ENCODE assay signal across 20 cellular contexts in genomic region chr5:163619951-163620350, GRCh38.
A peak's percentile ranks its signal among the peaks of the same experiment; 100 is the strongest.
DNase-seq lines count a peak whose midpoint lies in the region; ATAC-seq and TF ChIP-seq lines count a peak whose summit lies in the region.
"Had no signal": no experiment of that assay in that cellular context is flagged by ENCODE, and none has a peak within 500 bp of the region (broad histone marks: within the 10 kb centered on the region; RNA-seq: fewer than 3 reads in every experiment).

No MANE protein-coding gene starts in this region.

- H3K27ac Mint-ChIP-seq in nephron progenitor cell: peak overlapping the region; percentile 1
- H3K27ac Mint-ChIP-seq: CD4-positive, alpha-beta memory T cell; HFFc6 had no signal

- no peaks in the 10 kb centered on the region for H3K36me3 Mint-ChIP-seq in nephron progenitor cell (ENCODE audit: low read depth)
- H3K36me3 Mint-ChIP-seq: CD4-positive, alpha-beta memory T cell had no signal

- peaks cover 15% of the 10 kb centered on the region for H3K4me1 Mint-ChIP-seq in nephron progenitor cell
- H3K4me1 Mint-ChIP-seq: CD4-positive, alpha-beta memory T cell had no signal

- DNase-seq in DMS 273 (lab: John Stamatoyannopoulos, UW; ENCODE audit: unreplicated experiment) (peak; percentile 81), NCI-H2171 treated with DMSO at 0.1 percent for 48 hours (lab: John Stamatoyannopoulos, UW) (peak; percentile 90), NCI-H82 treated with DMSO at 0.1 percent for 48 hours (lab: John Stamatoyannopoulos, UW; ENCODE audit: unreplicated experiment) (peak; percentile 99), nephron progenitor cell (no peak), NCI-H1105 treated with DMSO at 0.1 percent for 48 hours (lab: John Stamatoyannopoulos, UW) (no peak), left lung (no peak), cardiac septum (ENCODE audit: low spot score) (no peak)
- DNase-seq: BE2C; CD4-positive, alpha-beta memory T cell; DMS79; HFFc6; KG1; MV-4-11; NCI-H1930; NK-92 treated with Interleukin-12 subunit alpha and Interleukin-12 subunit beta, amount 100 ng/mL, for 24 hours; Peyer's patch; SW 1271; T-helper 2 cell had no signal

- ATAC-seq in left lung: no peak
- ATAC-seq: HepG2 had no signal

- no peak overlapping the region for H3K4me3 Mint-ChIP-seq in nephron progenitor cell
- H3K4me3 Mint-ChIP-seq: CD4-positive, alpha-beta memory T cell; HFFc6 had no signal

- peaks cover 5% of the 10 kb centered on the region for H3K27me3 Mint-ChIP-seq in nephron progenitor cell (ENCODE audit: low read depth, poor library complexity)

- H3K27ac ChIP-seq in left lung: no peak overlapping the region
- H3K27ac ChIP-seq: Peyer's patch, SJSA1 had no signal

- no peaks in the 10 kb centered on the region for H3K36me3 ChIP-seq in left lung
- H3K36me3 ChIP-seq: BE2C, Peyer's patch, SJSA1 had no signal

- H3K9me3 Mint-ChIP-seq in nephron progenitor cell: no peaks in the 10 kb centered on the region
- H3K9me3 Mint-ChIP-seq: CD4-positive, alpha-beta memory T cell; HFFc6 had no signal

- H3K27me3 ChIP-seq in left lung: no peaks in the 10 kb centered on the region
- H3K27me3 ChIP-seq: BE2C, Peyer's patch, SJSA1 had no signal

- no peaks in the 10 kb centered on the region for H3K4me1 ChIP-seq in left lung
- H3K4me1 ChIP-seq: Peyer's patch, SJSA1 had no signal

- no peaks in the 10 kb centered on the region for H3K9me3 ChIP-seq in left lung
- H3K9me3 ChIP-seq: BE2C, Peyer's patch, SJSA1 had no signal

- no peak overlapping the region for H3K4me3 ChIP-seq in left lung
- H3K4me3 ChIP-seq: Peyer's patch, SJSA1 had no signal

- intact Hi-C loops in left lung (cut with DNase I): no loop called here
- intact Hi-C loops in cardiac septum (cut with DNase I): no loop called here

- TF ChIP-seq CTCF in nephron progenitor cell (IDR thresholded peaks at IDR 0.05) (no peak), left lung (IDR thresholded peaks at IDR 0.05) (no peak)

Comparison
In these comparisons a context has a peak if more than half of its experiments do, and no peak if none do; other contexts are left out.
1. DNase-seq: peak in DMS 273 (single experiment), NCI-H2171 treated with DMSO at 0.1 percent for 48 hours (single experiment) and NCI-H82 treated with DMSO at 0.1 percent for 48 hours (single experiment); none in nephron progenitor cell (single experiment), NCI-H1105 treated with DMSO at 0.1 percent for 48 hours (single experiment), left lung (0 of 2) and cardiac septum (single experiment).